ENCODE assay signal across 8 cellular contexts in the genomic region with DNA sequence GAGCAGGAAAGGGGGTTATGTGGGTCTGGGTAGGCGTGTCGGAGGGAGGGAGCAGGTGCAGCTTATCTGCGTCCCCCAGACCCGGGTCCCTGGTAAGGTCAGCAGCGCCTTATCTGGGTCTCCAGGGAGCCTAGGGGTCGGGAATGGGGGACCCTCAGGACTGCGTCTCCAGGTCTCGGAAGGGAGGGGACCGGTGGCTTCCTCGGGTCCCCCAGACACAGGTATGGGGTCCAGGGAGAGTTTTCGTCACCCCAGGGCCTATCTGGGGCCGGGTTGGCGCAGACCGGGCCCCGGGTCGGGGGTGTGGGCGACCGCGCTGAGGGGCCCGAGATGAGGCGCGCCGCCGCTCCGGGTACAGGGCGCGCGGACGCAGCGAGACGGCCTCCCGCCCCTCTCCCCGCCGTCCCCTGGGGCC. TPM values are rescaled to one million over a fixed set of nuclear protein-coding genes. Genes with fewer than 3 reads are reported as not detected.
DNase-seq lines count a peak whose midpoint lies in the region; ATAC-seq, FAIRE-seq and TF ChIP-seq lines count a peak whose summit lies in the region.

No MANE protein-coding gene starts in this region.

- intact Hi-C loops in heart left ventricle (cut with DNase I), result loop anchor here in 5 of 10 donors (1.0 to 10.0 kb wide), 5 partner anchors 96 to 275 kb away; a partner anchor contains a TSS
- intact Hi-C loops in Right ventricle myocardium inferior (cut with DNase I), result loop anchor here (5.0 kb wide), 4 partner anchors 75 to 150 kb away; a partner anchor contains a TSS
- intact Hi-C loops in adrenal gland (cut with DNase I), result no loop called here

- 0 to 1% (median 1%) methylated on average over 23 to 34 of the region's 34 CpGs for WGBS in heart left ventricle, 4 donors
- 0 to 1% (median 0%) methylated on average over 6 to 34 of the region's 34 CpGs for WGBS in adrenal gland, 4 donors
- under 1% methylated on average over 34 of the region's 34 CpGs for WGBS in liver

- no peak for FAIRE-seq in GM19239 (lab: Jason Lieb, UNC)

- H3K4me1 ChIP-seq in heart left ventricle (peaks cover 10 to 63% (median 51%) of the 10 kb centered on the region in 12 donors), adrenal gland (replicated peaks in 1 of 2) (peaks cover 19 to 63% of the 10 kb centered on the region in 2 donors), liver (ENCODE audit: control insufficient read depth in 4 of 4, insufficient read depth in 4 of 4, low read length in 3 of 4) (peaks cover 6 to 79% (median 62%) of the 10 kb centered on the region in 4 donors), thoracic aorta (ENCODE audit: control insufficient read depth in 1 of 2, low read depth in 2 of 2) (peaks cover 22 to 54% of the 10 kb centered on the region in 2 donors)

- H3K9ac ChIP-seq in liver (ENCODE audit: low read depth in 1 of 2, low read length in 2 of 2), result peak overlapping the region; percentile 72 to 91

- peaks cover 0 to 37% (median 17%) of the 10 kb centered on the region in 9 donors for H3K36me3 ChIP-seq in heart left ventricle
- H3K36me3 ChIP-seq in adrenal gland (replicated peaks in 1 of 2), result peaks cover 0 to 4% of the 10 kb centered on the region in 2 donors
- peaks cover 0 to 13% (median 3%) of the 10 kb centered on the region in 4 donors for H3K36me3 ChIP-seq in liver (ENCODE audit: control insufficient read depth in 4 of 4, insufficient read depth in 3 of 4, low read depth in 1 of 4, low read length in 3 of 4)
- no peaks in the 10 kb centered on the region for H3K36me3 ChIP-seq in thoracic aorta

- H3K27me3 ChIP-seq in heart left ventricle (no peaks in the 10 kb centered on the region), adrenal gland (no peaks in the 10 kb centered on the region), liver (ENCODE audit: control insufficient read depth in 4 of 4, insufficient read depth in 4 of 4, low read length in 3 of 4) (no peaks in the 10 kb centered on the region), thoracic aorta (replicated peaks; ENCODE audit: insufficient read depth) (no peaks in the 10 kb centered on the region)

- no peak for TF ChIP-seq RAD21 in liver (IDR thresholded peaks at IDR 0.05)

- H3K4me3 ChIP-seq in heart left ventricle, result peak overlapping the region; percentile 70 to 99 (median 96)
- H3K4me3 ChIP-seq in adrenal gland, result peak overlapping the region; percentile 56 to 100 (median 88)
- peak overlapping the region; percentile 65 to 94 (median 85) for H3K4me3 ChIP-seq in liver (ENCODE audit: low read depth in 1 of 3, low read length in 3 of 3)
- peak overlapping the region; percentile 97 for H3K4me3 ChIP-seq in thoracic aorta

- H3K27ac ChIP-seq in heart left ventricle (peak overlapping the region; percentile 85 to 99 (median 93)), adrenal gland (peak overlapping the region in 4 of 5 donors; percentile 41 to 93 (median 80)), liver (ENCODE audit: low read depth in 1 of 2, low read length in 2 of 2) (peak overlapping the region; percentile 75 to 76), thoracic aorta (peak overlapping the region; percentile 56 to 64)

- H3K9me3 ChIP-seq in heart left ventricle (no peaks in the 10 kb centered on the region), adrenal gland (replicated peaks in 1 of 3) (no peaks in the 10 kb centered on the region), liver (ENCODE audit: control insufficient read depth in 4 of 4, low read length in 3 of 4) (no peaks in the 10 kb centered on the region), thoracic aorta (no peaks in the 10 kb centered on the region)

- TF ChIP-seq CTCF in heart left ventricle (IDR thresholded peaks at IDR 0.05) (no peak), adrenal gland (IDR thresholded peaks at IDR 0.05) (no peak), liver (IDR thresholded peaks at IDR 0.05; ENCODE audit: low read depth, low read length, missing input control) (no peak), thoracic aorta (IDR thresholded peaks at IDR 0.05) (no peak)

- TF ChIP-seq POLR2A in heart left ventricle (IDR thresholded peaks at IDR 0.05) (no peak), adrenal gland (IDR thresholded peaks at IDR 0.05) (no peak)

- DNase-seq in heart left ventricle (no peak), Right ventricle myocardium inferior (ENCODE audit: missing footprints) (no peak), adrenal gland (peak in 2 of 7 donors; percentile 13 to 27), thoracic aorta (ENCODE audit: low spot score) (no peak), COR-L47 (lab: John Stamatoyannopoulos, UW) (no peak), GM19239 (ENCODE audit: insufficient read length, low spot score) (no peak)

- ATAC-seq in heart left ventricle, result peak in 2 of 4 donors; percentile 0 to 1
- ATAC-seq in Right ventricle myocardium inferior, result no peak
- ATAC-seq in HG03432 (IDR thresholded peaks at IDR 0.05; ENCODE audit: unreplicated experiment), result peak; percentile 9
- no peak for ATAC-seq in thoracic aorta (ENCODE audit: insufficient number of reproducible peaks, low FRiP score, low read depth)

TF ChIP-seq in liver, 16 proteins besides CTCF, POLR2A, EP300 and RAD21:
- TF ChIP-seq JUND (IDR thresholded peaks at IDR 0.05) (no peak), TAF1 (conservative IDR thresholded peaks at IDR 0.05) (no peak), YY1 (IDR thresholded peaks at IDR 0.05) (no peak), HNF4A (conservative IDR thresholded peaks at IDR 0.05) (no peak), HNF4G (IDR thresholded peaks at IDR 0.05) (no peak), FOXA1 (IDR thresholded peaks at IDR 0.05) (no peak)
- TF ChIP-seq, protein P1, sequence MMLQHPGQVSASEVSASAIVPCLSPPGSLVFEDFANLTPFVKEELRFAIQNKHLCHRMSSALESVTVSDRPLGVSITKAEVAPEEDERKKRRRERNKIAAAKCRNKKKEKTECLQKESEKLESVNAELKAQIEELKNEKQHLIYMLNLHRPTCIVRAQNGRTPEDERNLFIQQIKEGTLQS (IDR thresholded peaks at IDR 0.05), result no peak
- TF ChIP-seq, protein P2, sequence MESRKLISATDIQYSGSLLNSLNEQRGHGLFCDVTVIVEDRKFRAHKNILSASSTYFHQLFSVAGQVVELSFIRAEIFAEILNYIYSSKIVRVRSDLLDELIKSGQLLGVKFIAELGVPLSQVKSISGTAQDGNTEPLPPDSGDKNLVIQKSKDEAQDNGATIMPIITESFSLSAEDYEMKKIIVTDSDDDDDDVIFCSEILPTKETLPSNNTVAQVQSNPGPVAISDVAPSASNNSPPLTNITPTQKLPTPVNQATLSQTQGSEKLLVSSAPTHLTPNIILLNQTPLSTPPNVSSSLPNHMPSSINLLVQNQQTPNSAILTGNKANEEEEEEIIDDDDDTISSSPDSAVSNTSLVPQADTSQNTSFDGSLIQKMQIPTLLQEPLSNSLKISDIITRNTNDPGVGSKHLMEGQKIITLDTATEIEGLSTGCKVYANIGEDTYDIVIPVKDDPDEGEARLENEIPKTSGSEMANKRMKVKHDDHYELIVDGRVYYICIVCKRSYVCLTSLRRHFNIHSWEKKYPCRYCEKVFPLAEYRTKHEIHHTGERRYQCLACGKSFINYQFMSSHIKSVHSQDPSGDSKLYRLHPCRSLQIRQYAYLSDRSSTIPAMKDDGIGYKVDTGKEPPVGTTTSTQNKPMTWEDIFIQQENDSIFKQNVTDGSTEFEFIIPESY (IDR thresholded peaks at IDR 0.05), result no peak
TF ChIP-seq in liver: peak in this region for 0.

RNA-seq across cellular contexts. Expression of a gene that starts 0.3 kb away (rescaled TPM):
- 1 to 10 TPM; 4.4 to 9.9 (median 7.8) TPM for total RNA-seq in heart left ventricle
- 1 to 10 TPM; 4.0 to 4.2 TPM for polyA plus RNA-seq in heart left ventricle
- total RNA-seq in Right ventricle myocardium inferior, result 6.0 TPM
- total RNA-seq in adrenal gland, result 1 to 10 TPM; 1.3 to 7.1 (median 5.8) TPM
- 1 to 10 TPM; 2.1 to 4.1 (median 2.3) TPM for polyA plus RNA-seq in adrenal gland
- total RNA-seq in liver, result 1 to 10 TPM; 1.8 to 7.2 TPM
- 1 to 10 TPM; 1.3 to 1.5 TPM for polyA plus RNA-seq in liver
- 1 to 10 TPM; 3.8 to 7.5 TPM for total RNA-seq in thoracic aorta

RNA-seq across cellular contexts. Expression of a gene that starts 0.5 kb away (rescaled TPM):
- total RNA-seq in heart left ventricle (10 to 100 TPM; 26.0 to 48.5 (median 27.5) TPM), Right ventricle myocardium inferior (24.5 TPM), adrenal gland (10 to 100 TPM; 23.7 to 35.2 (median 29.1) TPM), liver (10 to 100 TPM; 25.7 to 43.3 TPM), thoracic aorta (10 to 100 TPM; 30.8 to 37.1 TPM)
- polyA plus RNA-seq in heart left ventricle (10 to 100 TPM; 12.0 to 25.7 TPM), adrenal gland (10 to 100 TPM in 2 of 3 donors, 1 to 10 TPM in 1; 8.5 to 27.3 (median 10.1) TPM), liver (10 to 100 TPM; 14.6 to 23.8 TPM)
